In the genomic region with DNA sequence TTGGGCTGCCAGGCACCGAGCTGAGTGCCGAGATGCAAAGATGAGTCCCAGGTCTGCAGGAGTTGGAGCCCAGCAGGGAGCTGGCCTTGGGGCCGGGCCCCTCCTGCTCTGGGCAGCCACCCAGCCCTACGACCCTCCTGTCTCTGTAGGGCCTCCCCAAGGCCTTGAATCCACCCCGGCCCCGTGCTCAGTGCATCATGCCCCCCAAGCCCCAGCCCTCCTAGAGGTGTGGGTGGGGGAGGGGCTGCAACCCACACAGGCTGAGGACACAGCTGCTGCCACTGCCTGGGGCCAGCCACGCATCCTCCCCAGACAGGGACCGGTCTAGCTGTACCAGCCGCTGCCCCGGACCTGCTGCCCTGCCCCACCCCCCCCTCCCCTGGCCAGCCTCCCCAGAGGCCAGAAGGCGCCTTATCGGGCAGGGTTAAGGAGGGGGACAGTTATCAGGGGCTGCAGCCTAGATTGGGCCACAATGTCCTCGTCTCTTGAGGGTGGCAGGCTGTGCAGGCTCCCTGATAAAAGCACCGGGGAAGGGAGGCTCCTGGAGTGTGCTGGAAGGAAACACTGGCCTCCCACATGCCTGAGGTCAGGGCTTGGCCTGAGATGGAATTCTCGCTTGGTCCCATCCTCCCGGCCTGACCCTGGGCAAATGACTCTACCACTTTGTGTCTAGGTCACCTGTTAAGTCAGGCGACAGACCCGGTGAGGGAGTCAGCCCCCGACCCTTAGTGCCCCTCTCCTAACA, we compare ENCODE assay signal across 9 cellular contexts.
DNase-seq lines count a peak whose midpoint lies in the region; ATAC-seq lines count a peak whose summit lies in the region.
"Had no signal": no experiment of that assay in that cellular context is flagged by ENCODE, and none has a peak within 500 bp of the region (broad histone marks: within the 10 kb centered on the region; RNA-seq: fewer than 3 reads in every experiment).

No MANE protein-coding gene starts in this region.

- peaks cover 6% of the 10 kb centered on the region for H3K36me3 Mint-ChIP-seq in stimulated activated effector memory CD8-positive, alpha-beta T cell treated with anti-CD3 and anti-CD28 coated beads, Interleukin-12 subunit alpha, Interleukin-12 subunit beta, amount 100 ng/mL, for 72 hours

- H3K27ac ChIP-seq in layer of hippocampus (ENCODE audit: low read depth, low read length) = peak overlapping the region; percentile 46

- H3K27me3 ChIP-seq in layer of hippocampus (ENCODE audit: control insufficient read depth, insufficient read depth, low read length) = no peaks in the 10 kb centered on the region
- H3K27me3 ChIP-seq: ascending aorta had no signal

- DNase-seq in AG20443 (ENCODE audit: low spot score) = peak; percentile 75
- DNase-seq in UCSD-AML1 (lab: John Stamatoyannopoulos, UW; ENCODE audit: unreplicated experiment) = peak; percentile 36
- DNase-seq in stimulated activated effector memory CD8-positive, alpha-beta T cell treated with anti-CD3 and anti-CD28 coated beads, Interleukin-12 subunit alpha, Interleukin-12 subunit beta, amount 100 ng/mL, for 72 hours (ENCODE audit: low spot score in 2 of 2) = no peak
- DNase-seq in NCI-H2107 treated with DMSO at 0.1 percent for 48 hours (lab: John Stamatoyannopoulos, UW; ENCODE audit: unreplicated experiment) = no peak
- DNase-seq: NCI-H1436 treated with DMSO at 0.1 percent for 48 hours; stimulated activated CD8-positive, alpha-beta memory T cell treated with anti-CD3 and anti-CD28 coated beads, Interleukin-4, amount 100 ng/mL, for 48 hours had no signal

- ATAC-seq in HG02623 (IDR thresholded peaks at IDR 0.05; ENCODE audit: unreplicated experiment) = no peak
- ATAC-seq in stimulated activated effector memory CD8-positive, alpha-beta T cell treated with anti-CD3 and anti-CD28 coated beads, Interleukin-12 subunit alpha, Interleukin-12 subunit beta, amount 100 ng/mL, for 72 hours = no peak

- peaks cover 22% of the 10 kb centered on the region for H3K4me1 Mint-ChIP-seq in stimulated activated effector memory CD8-positive, alpha-beta T cell treated with anti-CD3 and anti-CD28 coated beads, Interleukin-12 subunit alpha, Interleukin-12 subunit beta, amount 100 ng/mL, for 72 hours

- no peaks in the 10 kb centered on the region for H3K9me3 Mint-ChIP-seq in stimulated activated effector memory CD8-positive, alpha-beta T cell treated with anti-CD3 and anti-CD28 coated beads, Interleukin-12 subunit alpha, Interleukin-12 subunit beta, amount 100 ng/mL, for 72 hours

- no peak overlapping the region for H3K27ac Mint-ChIP-seq in stimulated activated effector memory CD8-positive, alpha-beta T cell treated with anti-CD3 and anti-CD28 coated beads, Interleukin-12 subunit alpha, Interleukin-12 subunit beta, amount 100 ng/mL, for 72 hours

- no peak overlapping the region for H3K4me3 Mint-ChIP-seq in stimulated activated effector memory CD8-positive, alpha-beta T cell treated with anti-CD3 and anti-CD28 coated beads, Interleukin-12 subunit alpha, Interleukin-12 subunit beta, amount 100 ng/mL, for 72 hours

Comparison
In these comparisons a context has a peak if more than half of its experiments do, and no peak if none do; other contexts are left out.
1. DNase-seq: peak in AG20443 (single experiment) and UCSD-AML1 (single experiment); none in stimulated activated effector memory CD8-positive, alpha-beta T cell treated with anti-CD3 and anti-CD28 coated beads, Interleukin-12 subunit alpha, Interleukin-12 subunit beta, amount 100 ng/mL, for 72 hours (0 of 2) and NCI-H2107 treated with DMSO at 0.1 percent for 48 hours (single experiment).